ENCODE assay signal across 27 cellular contexts in the genomic region with DNA sequence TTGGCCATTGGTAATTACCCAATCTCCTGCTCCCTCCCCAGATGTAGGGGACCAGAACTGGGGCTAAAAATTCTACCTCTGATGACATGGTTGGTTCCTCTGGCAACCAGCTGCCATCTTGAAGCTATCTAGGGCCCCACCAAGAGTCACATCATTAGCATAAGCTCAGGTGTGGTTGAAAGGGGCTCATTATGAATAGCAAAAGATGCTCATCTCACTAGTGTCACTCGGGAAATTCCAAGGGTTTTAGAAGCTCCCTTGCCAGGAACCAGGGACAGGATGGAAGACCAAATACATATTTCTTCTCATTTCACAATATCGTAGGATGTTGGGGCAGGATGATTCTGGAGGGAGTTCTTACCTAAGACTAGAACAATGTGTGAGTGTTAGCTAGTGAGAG.
"Had no signal": no experiment of that assay in that cellular context is flagged by ENCODE, and none has a peak within 500 bp of the region (broad histone marks: within the 10 kb centered on the region; RNA-seq: fewer than 3 reads in every experiment).

No MANE protein-coding gene starts in this region.

- H3K27ac Mint-ChIP-seq: IgD-negative memory B cell had no signal

- H3K36me3 Mint-ChIP-seq: IgD-negative memory B cell had no signal

- FAIRE-seq: HTR-8/SVneo, K562 had no signal

- H3K4me3 Mint-ChIP-seq: IgD-negative memory B cell had no signal

- H3K9me3 ChIP-seq: Peyer's patch, SJSA1 had no signal

- H3K4me1 ChIP-seq: Peyer's patch, SJSA1 had no signal

- H3K4me3 ChIP-seq: K562, Peyer's patch, SJSA1, SK-N-MC had no signal

- H3K4me2 ChIP-seq: KMS-11 had no signal

- H3K27me3 Mint-ChIP-seq: IgD-negative memory B cell had no signal

- DNase-seq: Kasumi-1, MM.1S, MV-4-11, NCI-H1048, NCI-H1105, NCI-H1417, NCI-H1436 treated with DMSO at 0.1 percent for 48 hours, NCI-H1694, NCI-H187 treated with DMSO at 0.1 percent for 48 hours, NCI-H2029 treated with DMSO at 0.1 percent for 48 hours, NCI-H2171 treated with DMSO at 0.1 percent for 48 hours, NCI-H2227 treated with DMSO at 0.1 percent for 48 hours, NCI-H446, NCI-H510A, NCI-H524 treated with DMSO at 0.1 percent for 48 hours, NCI-H69, NCI-H774, Peyer's patch, SHP77 treated with DMSO at 0.1 percent for 48 hours had no signal

- H3K9me3 Mint-ChIP-seq: IgD-negative memory B cell had no signal

- H3K27ac ChIP-seq: HL-60, KMS-11, Peyer's patch, SJSA1, SK-N-MC had no signal

- ATAC-seq: K562, Right ventricle myocardium inferior had no signal
